In the genomic region with DNA sequence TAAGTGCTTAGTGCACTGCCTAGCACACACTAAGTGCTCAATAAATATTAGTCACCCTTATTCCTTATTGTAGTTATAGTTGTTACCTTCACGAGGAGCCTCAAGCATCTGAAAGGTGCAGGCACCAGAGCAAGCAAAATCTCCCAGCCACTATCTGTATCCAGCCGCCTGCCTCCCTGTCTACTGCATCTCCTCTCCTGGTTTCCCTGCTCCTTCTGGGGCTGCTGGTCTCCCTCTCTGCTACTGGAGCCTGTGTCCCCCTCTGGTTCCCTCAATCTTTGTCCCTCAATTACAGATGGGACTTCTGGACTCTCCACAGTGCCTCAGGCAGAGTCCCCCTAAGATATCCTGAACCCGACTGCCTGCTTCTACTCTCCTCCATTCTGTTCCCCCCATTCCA, we compare ENCODE assay signal across 18 cellular contexts. TPM values are rescaled to one million over a fixed set of nuclear protein-coding genes. Genes with fewer than 3 reads are reported as not detected.
A peak's percentile ranks its signal among the peaks of the same experiment; 100 is the strongest.
DNase-seq lines count a peak whose midpoint lies in the region; ATAC-seq and TF ChIP-seq lines count a peak whose summit lies in the region.
"Had no signal": no experiment of that assay in that cellular context is flagged by ENCODE, and none has a peak within 500 bp of the region (broad histone marks: within the 10 kb centered on the region; RNA-seq: fewer than 3 reads in every experiment).

No MANE protein-coding gene starts in this region.

- H3K27me3 Mint-ChIP-seq in activated T-cell treated with anti-CD3 and anti-CD28 coated beads, Interleukin-2, amount 50 U/mL, for 24 hours = no peaks in the 10 kb centered on the region
- no peaks in the 10 kb centered on the region for H3K27me3 Mint-ChIP-seq in mesothelial cell of epicardium (ENCODE audit: low read depth)
- H3K27me3 Mint-ChIP-seq: activated CD4-positive, alpha-beta T cell treated with anti-CD3 and anti-CD28 coated beads for 36 hours had no signal

- no peak overlapping the region for H3K4me3 ChIP-seq in Loucy (ENCODE audit: low read length, poor library complexity, severe bottlenecking)
- H3K4me3 ChIP-seq: prostate gland had no signal

- H3K9me3 Mint-ChIP-seq in activated T-cell treated with anti-CD3 and anti-CD28 coated beads, Interleukin-2, amount 50 U/mL, for 24 hours = peaks cover 15% of the 10 kb centered on the region
- peaks cover 36% of the 10 kb centered on the region for H3K9me3 Mint-ChIP-seq in mesothelial cell of epicardium
- H3K9me3 Mint-ChIP-seq in stimulated activated effector memory CD8-positive, alpha-beta T cell treated with anti-CD3 and anti-CD28 coated beads, Interleukin-12 subunit alpha, Interleukin-12 subunit beta, amount 100 ng/mL, for 72 hours = peaks cover 17% of the 10 kb centered on the region

- peaks cover 2% of the 10 kb centered on the region; the same call in 1 of the 2 replicates for H3K9me3 ChIP-seq in Loucy (ENCODE audit: insufficient read depth, low read depth, low read length)
- H3K9me3 ChIP-seq: prostate gland had no signal

- DNase-seq in activated T-cell treated with anti-CD3 and anti-CD28 coated beads, Interleukin-2, amount 50 U/mL, for 24 hours = peak; percentile 28
- no peak for DNase-seq in activated T-cell treated with anti-CD3 and anti-CD28 coated beads for 4 hours
- no peak for DNase-seq in mesothelial cell of epicardium (ENCODE audit: low spot score in 2 of 2, unreplicated experiment in 2 of 2)
- DNase-seq in stimulated activated effector memory CD8-positive, alpha-beta T cell treated with anti-CD3 and anti-CD28 coated beads, Interleukin-12 subunit alpha, Interleukin-12 subunit beta, amount 100 ng/mL, for 72 hours (ENCODE audit: low spot score in 2 of 2) = peak in 1 of 2 donors; percentile 44
- no peak for DNase-seq in AML-193 (lab: John Stamatoyannopoulos, UW)
- DNase-seq in NCI-H524 (lab: John Stamatoyannopoulos, UW) = no peak
- DNase-seq: ACHN; activated CD4-positive, alpha-beta T cell treated with anti-CD3 and anti-CD28 coated beads for 36 hours; HFFc6; Kasumi-1; NCI-H1417; NCI-H748 treated with DMSO at 0.1 percent for 48 hours had no signal

- H3K4me2 ChIP-seq in Loucy (ENCODE audit: low read depth, low read length, poor library complexity, severe bottlenecking) = peak overlapping the region; percentile 80

- TF ChIP-seq CTCF in Loucy (conservative IDR thresholded peaks at IDR 0.05; ENCODE audit: low read length) = no peak
- TF ChIP-seq CTCF in mesothelial cell of epicardium (IDR thresholded peaks at IDR 0.05; ENCODE audit: unreplicated experiment) = no peak

- H3K4me3 Mint-ChIP-seq in activated T-cell treated with anti-CD3 and anti-CD28 coated beads, Interleukin-2, amount 50 U/mL, for 24 hours = no peak overlapping the region
- peak overlapping the region; percentile 74 for H3K4me3 Mint-ChIP-seq in mesothelial cell of epicardium
- peak overlapping the region; percentile 71 for H3K4me3 Mint-ChIP-seq in stimulated activated effector memory CD8-positive, alpha-beta T cell treated with anti-CD3 and anti-CD28 coated beads, Interleukin-12 subunit alpha, Interleukin-12 subunit beta, amount 100 ng/mL, for 72 hours

- peaks cover 11% of the 10 kb centered on the region for H3K4me1 Mint-ChIP-seq in activated T-cell treated with anti-CD3 and anti-CD28 coated beads, Interleukin-2, amount 50 U/mL, for 24 hours (ENCODE audit: low read depth)
- H3K4me1 Mint-ChIP-seq in mesothelial cell of epicardium = peaks cover 38% of the 10 kb centered on the region
- peaks cover 6% of the 10 kb centered on the region for H3K4me1 Mint-ChIP-seq in stimulated activated effector memory CD8-positive, alpha-beta T cell treated with anti-CD3 and anti-CD28 coated beads, Interleukin-12 subunit alpha, Interleukin-12 subunit beta, amount 100 ng/mL, for 72 hours

- no peak overlapping the region for H2AFZ ChIP-seq in Loucy (ENCODE audit: low read length)

- H3K36me3 Mint-ChIP-seq in activated T-cell treated with anti-CD3 and anti-CD28 coated beads, Interleukin-2, amount 50 U/mL, for 24 hours (ENCODE audit: low read depth) = peaks cover under 1% of the 10 kb centered on the region
- peaks cover 20% of the 10 kb centered on the region for H3K36me3 Mint-ChIP-seq in mesothelial cell of epicardium
- peaks cover 6% of the 10 kb centered on the region for H3K36me3 Mint-ChIP-seq in stimulated activated effector memory CD8-positive, alpha-beta T cell treated with anti-CD3 and anti-CD28 coated beads, Interleukin-12 subunit alpha, Interleukin-12 subunit beta, amount 100 ng/mL, for 72 hours

- H3F3A ChIP-seq in Loucy (ENCODE audit: low read depth) = no peaks in the 10 kb centered on the region

- H3K79me2 ChIP-seq in Loucy (ENCODE audit: insufficient read depth, low read length) = no peaks in the 10 kb centered on the region

- peak overlapping the region; percentile 85 for H3K9ac ChIP-seq in Loucy (ENCODE audit: low read depth, low read length, poor library complexity, severe bottlenecking)

- H4K20me1 ChIP-seq in Loucy (ENCODE audit: insufficient read depth, low read length, poor library complexity, severe bottlenecking) = no peaks in the 10 kb centered on the region

- no peak overlapping the region for H3K27ac Mint-ChIP-seq in activated T-cell treated with anti-CD3 and anti-CD28 coated beads, Interleukin-2, amount 50 U/mL, for 24 hours
- H3K27ac Mint-ChIP-seq in mesothelial cell of epicardium = peak overlapping the region; percentile 82
- peak overlapping the region; percentile 89 for H3K27ac Mint-ChIP-seq in stimulated activated effector memory CD8-positive, alpha-beta T cell treated with anti-CD3 and anti-CD28 coated beads, Interleukin-12 subunit alpha, Interleukin-12 subunit beta, amount 100 ng/mL, for 72 hours
- H3K27ac Mint-ChIP-seq: activated CD4-positive, alpha-beta T cell treated with anti-CD3 and anti-CD28 coated beads for 36 hours had no signal

- no peaks in the 10 kb centered on the region for H3K9me2 ChIP-seq in Loucy (replicated peaks; ENCODE audit: low read depth, low read length)

- H3K36me3 ChIP-seq in Loucy (ENCODE audit: insufficient read depth, low read length) = no peaks in the 10 kb centered on the region
- H3K36me3 ChIP-seq: prostate gland had no signal

- peaks cover 7% of the 10 kb centered on the region for H3K4me1 ChIP-seq in Loucy (ENCODE audit: insufficient read depth, low read length, poor library complexity, severe bottlenecking)
- H3K4me1 ChIP-seq: prostate gland had no signal

- H3K27me3 ChIP-seq in Loucy (ENCODE audit: insufficient read depth, low read length, poor library complexity, severe bottlenecking) = no peaks in the 10 kb centered on the region

- ATAC-seq in stimulated activated effector memory CD8-positive, alpha-beta T cell treated with anti-CD3 and anti-CD28 coated beads, Interleukin-12 subunit alpha, Interleukin-12 subunit beta, amount 100 ng/mL, for 72 hours = no peak
- ATAC-seq in HG03460 (IDR thresholded peaks at IDR 0.05; ENCODE audit: unreplicated experiment) = no peak
- ATAC-seq: activated CD4-positive, alpha-beta T cell treated with anti-CD3 and anti-CD28 coated beads for 36 hours had no signal

RNA-seq across cellular contexts. Expression of gene MYL3, which starts 18.8 kb away (rescaled TPM):
- 5.2 to 6.8 TPM (median 5.3 TPM) in 3 replicates for total RNA-seq in mesothelial cell of epicardium
- total RNA-seq: activated CD4-positive, alpha-beta T cell treated with anti-CD3 and anti-CD28 coated beads for 36 hours; Daoy; HT1080; SK-MEL-5 had no signal

RNA-seq across cellular contexts. Expression of gene PTH1R, which starts 33.1 kb away (rescaled TPM):
- 34.3 to 38.0 TPM (median 36.4 TPM) in 3 replicates for total RNA-seq in mesothelial cell of epicardium
- total RNA-seq: activated CD4-positive, alpha-beta T cell treated with anti-CD3 and anti-CD28 coated beads for 36 hours; Daoy; SK-MEL-5 had no signal
